8 cellular contexts compared by ENCODE assay signal in genomic region chr2:121489284-121489683, GRCh38. TPM values are rescaled to one million over a fixed set of nuclear protein-coding genes. Genes with fewer than 3 reads are reported as not detected.
DNase-seq lines count a peak whose midpoint lies in the region; ATAC-seq and TF ChIP-seq lines count a peak whose summit lies in the region.
"Had no signal": no experiment of that assay in that cellular context is flagged by ENCODE, and none has a peak within 500 bp of the region (broad histone marks: within the 10 kb centered on the region; RNA-seq: fewer than 3 reads in every experiment).

No MANE protein-coding gene starts in this region.

- no peak overlapping the region for H3K27ac Mint-ChIP-seq in activated T-helper 17 cell treated with anti-CD3 and anti-CD28 coated beads, Interleukin-2, amount 50 U/mL, for 72 hours

- no peak overlapping the region for H3K4me2 ChIP-seq in hepatocyte

- DNase-seq in NCI-H1105 treated with DMSO at 0.1 percent for 48 hours (lab: John Stamatoyannopoulos, UW) (peak; percentile 95), renal cortical epithelial cell (ENCODE audit: low read depth) (peak; percentile 73), AML-193 (lab: John Stamatoyannopoulos, UW) (no peak), hepatocyte (ENCODE audit: low spot score) (no peak)
- DNase-seq in activated CD4-positive, alpha-beta T cell treated with anti-CD3 and anti-CD28 coated beads for 4 hours, result no peak

- no peaks in the 10 kb centered on the region for H3K9me2 ChIP-seq in hepatocyte (replicated peaks; ENCODE audit: insufficient read depth)

- no peak overlapping the region for H3K4me3 ChIP-seq in hepatocyte

- H3K4me1 ChIP-seq in hepatocyte (ENCODE audit: insufficient read depth), result peaks cover 12% of the 10 kb centered on the region

- H2AFZ ChIP-seq in hepatocyte, result no peak overlapping the region

- 81% methylated on average over 1 of the region's 1 CpG for WGBS in hepatocyte (ENCODE audit: low lambda C conversion rate, missing lambda C conversion rate)

- peaks cover 39% of the 10 kb centered on the region for H3K79me2 ChIP-seq in hepatocyte

- no peak for TF ChIP-seq CTCF in hepatocyte (IDR thresholded peaks at IDR 0.05; ENCODE audit: poor library complexity)

- no peaks in the 10 kb centered on the region for H3K27me3 ChIP-seq in hepatocyte

- no peaks in the 10 kb centered on the region for H3K27me3 Mint-ChIP-seq in activated T-helper 17 cell treated with anti-CD3 and anti-CD28 coated beads, Interleukin-2, amount 50 U/mL, for 72 hours

- H3K27ac ChIP-seq in hepatocyte, result no peak overlapping the region

- no peaks in the 10 kb centered on the region for H4K20me1 ChIP-seq in hepatocyte (ENCODE audit: insufficient read depth, poor library complexity, severe bottlenecking)

- no peaks in the 10 kb centered on the region for H3K9me3 Mint-ChIP-seq in activated T-helper 17 cell treated with anti-CD3 and anti-CD28 coated beads, Interleukin-2, amount 50 U/mL, for 72 hours

- peaks cover 37% of the 10 kb centered on the region for H3K36me3 Mint-ChIP-seq in activated T-helper 17 cell treated with anti-CD3 and anti-CD28 coated beads, Interleukin-2, amount 50 U/mL, for 72 hours (ENCODE audit: low read depth)

- peaks cover 18% of the 10 kb centered on the region for H3K4me1 Mint-ChIP-seq in activated T-helper 17 cell treated with anti-CD3 and anti-CD28 coated beads, Interleukin-2, amount 50 U/mL, for 72 hours

- no peak overlapping the region for H3K4me3 Mint-ChIP-seq in activated T-helper 17 cell treated with anti-CD3 and anti-CD28 coated beads, Interleukin-2, amount 50 U/mL, for 72 hours

- H3K9me3 ChIP-seq in hepatocyte (ENCODE audit: low read depth), result no peaks in the 10 kb centered on the region

- H3K36me3 ChIP-seq in hepatocyte (replicated peaks; ENCODE audit: insufficient read depth, low read depth), result no peaks in the 10 kb centered on the region

- ATAC-seq in GM21717 (IDR thresholded peaks at IDR 0.05; ENCODE audit: unreplicated experiment), result peak; percentile 53
- ATAC-seq in activated T-helper 17 cell treated with anti-CD3 and anti-CD28 coated beads, Interleukin-2, amount 50 U/mL, for 72 hours (replicated peaks), result peak; percentile 40

RNA-seq across cellular contexts. Expression of gene RNU4ATAC, which starts 41.4 kb away (rescaled TPM):
- not detected for total RNA-seq in activated T-helper 17 cell treated with anti-CD3 and anti-CD28 coated beads, Interleukin-2, amount 50 U/mL, for 72 hours
- total RNA-seq in renal cortical epithelial cell, result under 0.01 TPM in 1 of 2 replicates, not detected in the other
- total RNA-seq in hepatocyte, result not detected in 2 replicates
- 9.5 and 10.0 TPM in 2 replicates for polyA plus RNA-seq in hepatocyte
- total RNA-seq: mononuclear cell had no signal

Comparison
In these comparisons a context has a peak if more than half of its experiments do, and no peak if none do; other contexts are left out.
1. DNase-seq: peak in NCI-H1105 treated with DMSO at 0.1 percent for 48 hours (single experiment) and renal cortical epithelial cell (single experiment); none in AML-193 (0 of 2), hepatocyte (single experiment) and activated CD4-positive, alpha-beta T cell treated with anti-CD3 and anti-CD28 coated beads for 4 hours (0 of 2).